In genomic region chr10:3208481-3209406, GRCh38 we compare ENCODE assay signal across 21 cellular contexts. TPM values are rescaled to one million over a fixed set of nuclear protein-coding genes. Genes with fewer than 3 reads are reported as not detected.
A peak's percentile ranks its signal among the peaks of the same experiment; 100 is the strongest.
DNase-seq lines count a peak whose midpoint lies in the region; ATAC-seq, FAIRE-seq and TF ChIP-seq lines count a peak whose summit lies in the region.
"Had no signal": no experiment of that assay in that cellular context is flagged by ENCODE, and none has a peak within 500 bp of the region (broad histone marks: within the 10 kb centered on the region; RNA-seq: fewer than 3 reads in every experiment).

No MANE protein-coding gene starts in this region.

- H3K4me3 Mint-ChIP-seq in naive B cell: peak overlapping the region in 3 of 8 donors; percentile 38 to 63 (median 52)
- H3K4me3 Mint-ChIP-seq: CD4-positive, CD25-positive, alpha-beta regulatory T cell had no signal

- peak overlapping the region; percentile 49; the same call in 1 of the 2 replicates for H3K9ac ChIP-seq in OCI-LY3 (ENCODE audit: low read length)

- no peak for FAIRE-seq in RCC 7860 (lab: Jason Lieb, UNC)
- FAIRE-seq: A204.1, H1 had no signal

- no peaks in the 10 kb centered on the region for H3K36me3 Mint-ChIP-seq in naive B cell
- H3K36me3 Mint-ChIP-seq: CD4-positive, CD25-positive, alpha-beta regulatory T cell had no signal

- peaks cover 13 to 30% (median 15%) of the 10 kb centered on the region in 3 donors for H3K27me3 Mint-ChIP-seq in naive B cell

- no peaks in the 10 kb centered on the region for H3K4me1 ChIP-seq in left ventricle myocardium inferior
- H3K4me1 ChIP-seq in OCI-LY3 (ENCODE audit: low read length): peaks cover 17% of the 10 kb centered on the region
- H3K4me1 ChIP-seq: Caco-2, Peyer's patch had no signal

- H4K20me1 ChIP-seq in OCI-LY3 (ENCODE audit: insufficient read depth, low read length): no peaks in the 10 kb centered on the region

- H3K79me2 ChIP-seq in OCI-LY3 (ENCODE audit: low read length): no peaks in the 10 kb centered on the region

- peak overlapping the region; percentile 82 for H2AFZ ChIP-seq in OCI-LY3 (ENCODE audit: low read depth, low read length)

- no peak for ATAC-seq in Right ventricle myocardium inferior
- ATAC-seq in naive B cell (ENCODE audit: low read depth in 2 of 2): peak; percentile 48 to 67
- ATAC-seq in GM18861 (IDR thresholded peaks at IDR 0.05; ENCODE audit: unreplicated experiment): no peak
- ATAC-seq: SK-N-SH treated with all-trans-retinoic acid at 6 μM for 48 hours had no signal

- H3K4me2 ChIP-seq in OCI-LY3 (ENCODE audit: low read length): peak overlapping the region; percentile 92

- intact Hi-C loops in Right ventricle myocardium inferior (cut with DNase I) (no loop called here), left ventricle myocardium inferior (cut with micrococcal nuclease) (no loop called here)

- no peaks in the 10 kb centered on the region for H3K9me3 ChIP-seq in left ventricle myocardium inferior (replicated peaks)
- H3K9me3 ChIP-seq in OCI-LY3 (ENCODE audit: insufficient read depth, low read length): no peaks in the 10 kb centered on the region
- H3K9me3 ChIP-seq: Caco-2, Peyer's patch had no signal

- H3K4me3 ChIP-seq in left ventricle myocardium inferior (no peak overlapping the region), OCI-LY3 (ENCODE audit: low read length) (peak overlapping the region; percentile 69)
- H3K4me3 ChIP-seq: Peyer's patch had no signal

- DNase-seq in Right ventricle myocardium inferior (ENCODE audit: missing footprints) (peak; percentile 69), left ventricle myocardium inferior (no peak), naive B cell (no peak), D341Med (ENCODE audit: low spot score) (no peak), RCC 7860 (ENCODE audit: low spot score) (no peak), NCI-H2227 treated with DMSO at 0.1 percent for 48 hours (lab: John Stamatoyannopoulos, UW) (no peak)
- DNase-seq: Caco-2; CD4-positive, CD25-positive, alpha-beta regulatory T cell; EL; KBM-7; NCI-H1436; NCI-H2081 treated with DMSO at 0.1 percent for 48 hours; NCI-H510A treated with DMSO at 0.1 percent for 48 hours; NCI-H82; Peyer's patch; SHP77 treated with DMSO at 0.1 percent for 48 hours had no signal

- no peak overlapping the region for H3K27ac ChIP-seq in left ventricle myocardium inferior (replicated peaks)
- no peak overlapping the region for H3K27ac ChIP-seq in OCI-LY3 (ENCODE audit: low read length)
- H3K27ac ChIP-seq: Peyer's patch had no signal

- H3K27ac Mint-ChIP-seq in naive B cell: peak overlapping the region in 2 of 6 donors; percentile 69 to 84
- H3K27ac Mint-ChIP-seq: CD4-positive, CD25-positive, alpha-beta regulatory T cell had no signal

- peaks cover 0 to 4% (median 0%) of the 10 kb centered on the region in 7 donors for H3K9me3 Mint-ChIP-seq in naive B cell

- H3K4me1 Mint-ChIP-seq in naive B cell: peaks cover 5 to 16% (median 10%) of the 10 kb centered on the region in 3 donors
- H3K4me1 Mint-ChIP-seq: CD4-positive, CD25-positive, alpha-beta regulatory T cell had no signal

- peaks cover 6% of the 10 kb centered on the region for H3K27me3 ChIP-seq in left ventricle myocardium inferior (ENCODE audit: low read depth)
- H3K27me3 ChIP-seq in OCI-LY3 (ENCODE audit: low read depth, low read length): peaks cover 7% of the 10 kb centered on the region; the same call in 1 of the 2 replicates
- H3K27me3 ChIP-seq: Peyer's patch had no signal

- no peaks in the 10 kb centered on the region for H3K36me3 ChIP-seq in left ventricle myocardium inferior
- H3K36me3 ChIP-seq in OCI-LY3 (replicated peaks; ENCODE audit: low read depth, low read length): no peaks in the 10 kb centered on the region
- H3K36me3 ChIP-seq: Peyer's patch had no signal

- no peak for TF ChIP-seq CTCF in left ventricle myocardium inferior (IDR thresholded peaks at IDR 0.05; ENCODE audit: borderline replicate concordance)
- TF ChIP-seq CTCF in OCI-LY3 (IDR thresholded peaks at IDR 0.05; ENCODE audit: low read depth, low read length): no peak

RNA-seq across cellular contexts. Expression of gene PITRM1, which starts 36.2 kb away (rescaled TPM):
- total RNA-seq in Right ventricle myocardium inferior (91.1 TPM), left ventricle myocardium inferior (91.4 TPM)
- polyA plus RNA-seq in naive B cell (ENCODE audit: low read depth in 6 of 6): 10 to 100 TPM; 18.7 to 37.7 (median 28.8) TPM

Comparison
In these comparisons a context has a peak if more than half of its experiments do, and no peak if none do; other contexts are left out.
1. ATAC-seq: peak in naive B cell (2 of 2); none in Right ventricle myocardium inferior (single experiment) and GM18861 (single experiment).